22 cellular contexts compared by ENCODE assay signal in genomic region chr1:109238382-109238781, GRCh38. TPM values are rescaled to one million over a fixed set of nuclear protein-coding genes. Genes with fewer than 3 reads are reported as not detected.
"Had no signal": no experiment of that assay in that cellular context is flagged by ENCODE, and none has a peak within 500 bp of the region (broad histone marks: within the 10 kb centered on the region; RNA-seq: fewer than 3 reads in every experiment).

No MANE protein-coding gene starts in this region.

- H3K27me3 Mint-ChIP-seq: central memory CD8-positive, alpha-beta T cell had no signal

- H3K27me3 ChIP-seq: body of pancreas had no signal

- H3K9me3 ChIP-seq: body of pancreas, gastroesophageal sphincter, left lung, neutrophil, transverse colon had no signal

- ATAC-seq: activated CD8-positive, alpha-beta T cell treated with anti-CD3 and anti-CD28 coated beads for 36 hours; body of pancreas; gastroesophageal sphincter; left lung had no signal

- H3K4me3 ChIP-seq: body of pancreas, coronary artery, gastroesophageal sphincter, left lung, skin epidermis, transverse colon had no signal

- H3K9me3 Mint-ChIP-seq: activated B cell treated with CpG ODN at 0.5 μM for 24 hours; activated CD8-positive, alpha-beta T cell treated with anti-CD3 and anti-CD28 coated beads for 36 hours; activated naive CD4-positive, alpha-beta T cell treated with anti-CD3 and anti-CD28 coated beads, Interleukin-2, amount 50 U/mL, for 72 hours; central memory CD8-positive, alpha-beta T cell; naive B cell had no signal

- DNase-seq: activated B cell treated with CpG ODN at 0.5 μM for 24 hours; activated CD4-positive, alpha-beta T cell treated with anti-CD3 and anti-CD28 coated beads for 48 hours; activated CD8-positive, alpha-beta T cell treated with anti-CD3 and anti-CD28 coated beads for 36 hours; activated gamma-delta T cell; activated T-cell treated with anti-CD3 and anti-CD28 coated beads, Interleukin-2, amount 50 U/mL, for 48 hours; amygdala; body of pancreas; effector CD8-positive, alpha-beta T cell; islet precursor cell; naive B cell; stimulated activated CD4-positive, alpha-beta T cell treated with anti-CD3 and anti-CD28 coated beads, Interleukin-15, amount 100 ng/mL, for 24 hours; stimulated activated CD4-positive, alpha-beta T cell treated with anti-CD3 and anti-CD28 coated beads, Interleukin-4, amount 100 ng/mL, for 24 hours; stimulated activated naive CD4-positive, alpha-beta T cell treated with Interleukin-2 at 50 U/mL for 16 hours; T-helper 2 cell; transverse colon had no signal

- H3K27ac ChIP-seq: coronary artery, left lung, neutrophil, transverse colon had no signal

- H3K4me3 Mint-ChIP-seq: activated B cell treated with CpG ODN at 0.5 μM for 24 hours; activated CD8-positive, alpha-beta T cell treated with anti-CD3 and anti-CD28 coated beads for 36 hours; central memory CD8-positive, alpha-beta T cell; naive B cell had no signal

- H3K27ac Mint-ChIP-seq: activated B cell treated with CpG ODN at 0.5 μM for 24 hours; activated CD8-positive, alpha-beta T cell treated with anti-CD3 and anti-CD28 coated beads for 36 hours had no signal

RNA-seq across cellular contexts. Expression of gene PSRC1, which starts 44.6 kb away (rescaled TPM):
- total RNA-seq: activated B cell treated with CpG ODN at 0.5 μM for 24 hours had no signal
